In the genomic region with DNA sequence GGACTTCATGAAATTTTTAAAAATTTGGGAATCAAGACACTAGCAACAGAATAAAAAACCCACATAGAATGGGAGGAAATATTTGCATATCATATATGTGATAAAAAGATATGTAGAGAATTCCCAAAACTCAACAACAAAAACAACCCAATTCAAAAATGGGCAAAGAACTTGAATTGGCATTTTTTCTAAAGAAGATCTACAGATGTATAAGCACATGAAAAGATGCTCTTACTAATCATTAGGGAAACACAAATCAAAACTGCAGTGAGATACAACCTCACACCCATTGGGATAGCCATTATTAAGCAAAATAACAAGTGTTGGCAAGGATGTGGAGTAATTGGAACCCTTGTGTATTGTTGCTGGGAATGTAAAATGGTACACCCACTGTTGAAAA, we compare ENCODE assay signal across 11 cellular contexts. TPM values are rescaled to one million over a fixed set of nuclear protein-coding genes. Genes with fewer than 3 reads are reported as not detected.
"Had no signal": no experiment of that assay in that cellular context is flagged by ENCODE, and none has a peak within 500 bp of the region (broad histone marks: within the 10 kb centered on the region; RNA-seq: fewer than 3 reads in every experiment).

No MANE protein-coding gene starts in this region.

- H3K9me3 ChIP-seq: HAP-1 had no signal

- H3K4me3 ChIP-seq: GM23248, GM23338, HAP-1 had no signal

- H3K9ac ChIP-seq: GM23248 had no signal

- DNase-seq: GM23248, GOT3, H7, H9, HCEC 1CT, HFFc6 had no signal

- H2AFZ ChIP-seq: GM23248, GM23338 had no signal

- H3K4me1 ChIP-seq: HAP-1 had no signal

- ATAC-seq: GM23338, HCT116 had no signal

- H3K27ac ChIP-seq: GM23248 had no signal

- H3K4me2 ChIP-seq: GM23338 had no signal

- FAIRE-seq: H1, H54 had no signal

RNA-seq across cellular contexts. Expression of gene LCTL, which starts 10.1 kb away (rescaled TPM):
- total RNA-seq: GM23248 had no signal
